Comparison of ENCODE assay signal across 8 cellular contexts in the genomic region with DNA sequence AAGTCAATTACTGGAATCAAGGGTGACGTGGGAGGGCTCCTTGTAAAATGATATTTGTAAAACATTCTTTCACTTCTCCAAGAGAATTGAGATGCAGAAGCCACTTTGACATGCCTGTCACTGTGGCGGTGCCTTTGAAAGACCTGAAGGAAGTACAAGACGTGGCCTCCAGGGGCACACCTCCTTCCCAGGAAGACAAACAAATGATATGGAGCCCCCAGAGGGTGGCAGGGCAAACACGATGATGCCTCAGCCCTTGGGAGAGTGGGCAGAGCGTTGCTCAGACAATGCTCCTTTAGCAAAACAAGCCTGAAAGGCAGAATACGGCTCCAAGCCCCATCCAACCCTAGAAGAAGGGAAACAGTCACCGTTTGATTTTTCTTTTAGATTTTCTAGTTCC. TPM values are rescaled to one million over a fixed set of nuclear protein-coding genes. Genes with fewer than 3 reads are reported as not detected.
DNase-seq lines count a peak whose midpoint lies in the region; ATAC-seq, FAIRE-seq and TF ChIP-seq lines count a peak whose summit lies in the region.

No MANE protein-coding gene starts in this region.

- peaks cover 34% of the 10 kb centered on the region for H3K27me3 ChIP-seq in OCI-LY3 (ENCODE audit: low read depth, low read length)

- H3K27ac ChIP-seq in OCI-LY3 (ENCODE audit: low read length) = no peak overlapping the region

- TF ChIP-seq CTCF in OCI-LY3 (IDR thresholded peaks at IDR 0.05; ENCODE audit: low read depth, low read length) (no peak), foreskin fibroblast (IDR thresholded peaks at IDR 0.05; ENCODE audit: low read depth, low read length) (peak; percentile 6), glutamatergic neuron (IDR thresholded peaks at IDR 0.05; ENCODE audit: partially characterized antibody, unreplicated experiment) (no peak)

- H3K9me3 ChIP-seq in OCI-LY3 (ENCODE audit: insufficient read depth, low read length) = no peaks in the 10 kb centered on the region

- ATAC-seq in activated naive CD4-positive, alpha-beta T cell treated with anti-CD3 and anti-CD28 coated beads, Interleukin-2, amount 50 U/mL, for 72 hours = peak; percentile 26 to 38
- no peak for ATAC-seq in HG02884 (IDR thresholded peaks at IDR 0.05; ENCODE audit: unreplicated experiment)

- no peaks in the 10 kb centered on the region for H3K36me3 Mint-ChIP-seq in activated naive CD4-positive, alpha-beta T cell treated with anti-CD3 and anti-CD28 coated beads, Interleukin-2, amount 50 U/mL, for 72 hours
- H3K36me3 Mint-ChIP-seq in activated naive CD4-positive, alpha-beta T cell treated with anti-CD3 and anti-CD28 coated beads, Interleukin-2, amount 10 ng/mL, durations not matched to agents 7 days and 5 days = no peaks in the 10 kb centered on the region
- H3K36me3 Mint-ChIP-seq in glutamatergic neuron (ENCODE audit: unreplicated experiment) = no peaks in the 10 kb centered on the region

- H2AFZ ChIP-seq in OCI-LY3 (ENCODE audit: low read depth, low read length) = peak overlapping the region; percentile 9; the same call in 1 of the 2 replicates

- H3K9me3 Mint-ChIP-seq in activated naive CD4-positive, alpha-beta T cell treated with anti-CD3 and anti-CD28 coated beads, Interleukin-2, amount 50 U/mL, for 72 hours = no peaks in the 10 kb centered on the region
- no peaks in the 10 kb centered on the region for H3K9me3 Mint-ChIP-seq in activated naive CD4-positive, alpha-beta T cell treated with anti-CD3 and anti-CD28 coated beads, Interleukin-2, amount 10 ng/mL, durations not matched to agents 7 days and 5 days
- peaks cover 4% of the 10 kb centered on the region for H3K9me3 Mint-ChIP-seq in glutamatergic neuron (ENCODE audit: unreplicated experiment)

- no peak overlapping the region for H3K27ac Mint-ChIP-seq in activated naive CD4-positive, alpha-beta T cell treated with anti-CD3 and anti-CD28 coated beads, Interleukin-2, amount 50 U/mL, for 72 hours
- H3K27ac Mint-ChIP-seq in activated naive CD4-positive, alpha-beta T cell treated with anti-CD3 and anti-CD28 coated beads, Interleukin-2, amount 10 ng/mL, durations not matched to agents 7 days and 5 days = no peak overlapping the region
- H3K27ac Mint-ChIP-seq in glutamatergic neuron (ENCODE audit: unreplicated experiment) = no peak overlapping the region

- peaks cover 16% of the 10 kb centered on the region for H3K4me1 ChIP-seq in OCI-LY3 (ENCODE audit: low read length)

- H3K4me1 Mint-ChIP-seq in activated naive CD4-positive, alpha-beta T cell treated with anti-CD3 and anti-CD28 coated beads, Interleukin-2, amount 10 ng/mL, durations not matched to agents 7 days and 5 days = peaks cover 10% of the 10 kb centered on the region
- H3K4me1 Mint-ChIP-seq in glutamatergic neuron (ENCODE audit: low read depth, unreplicated experiment) = peaks cover 6% of the 10 kb centered on the region

- peak overlapping the region; percentile 69 for H3K4me2 ChIP-seq in OCI-LY3 (ENCODE audit: low read length)

- H3K36me3 ChIP-seq in OCI-LY3 (replicated peaks; ENCODE audit: low read depth, low read length) = no peaks in the 10 kb centered on the region

- no peaks in the 10 kb centered on the region for H4K20me1 ChIP-seq in OCI-LY3 (ENCODE audit: insufficient read depth, low read length)

- H3K27me3 Mint-ChIP-seq in activated naive CD4-positive, alpha-beta T cell treated with anti-CD3 and anti-CD28 coated beads, Interleukin-2, amount 10 ng/mL, durations not matched to agents 7 days and 5 days = peaks cover 56% of the 10 kb centered on the region
- peaks cover 6% of the 10 kb centered on the region for H3K27me3 Mint-ChIP-seq in glutamatergic neuron (ENCODE audit: unreplicated experiment)

- FAIRE-seq in urothelium cell line (lab: Jason Lieb, UNC) = no peak

- H3K9ac ChIP-seq in OCI-LY3 (ENCODE audit: low read length) = 0 out of 2 replicates have a peak overlapping the region, but pooled peaks have one; percentile 2

- CTCF ChIA-PET in activated naive CD4-positive, alpha-beta T cell treated with anti-CD3 and anti-CD28 coated beads, Interleukin-2, amount 10 ng/mL, durations not matched to agents 7 days and 5 days (lab: Charles Lee) = interaction anchor here (0.6 to 5.2 kb wide), 4 partner anchors 14 to 65 kb away, joined by 3 to 44 read pairs (median 4); no protein-coding TSS in a partner anchor

- DNase-seq in activated naive CD4-positive, alpha-beta T cell treated with anti-CD3 and anti-CD28 coated beads, Interleukin-2, amount 50 U/mL, for 72 hours (ENCODE audit: low spot score in 2 of 2) = no peak
- DNase-seq in activated naive CD4-positive, alpha-beta T cell treated with anti-CD3 and anti-CD28 coated beads, Interleukin-2, amount 10 ng/mL, durations not matched to agents 7 days and 5 days = no peak
- DNase-seq in foreskin fibroblast (peak in 1 of 2 donors; percentile 45), urothelium cell line (ENCODE audit: low spot score) (peak; percentile 65), glutamatergic neuron (no peak), cerebellum (ENCODE audit: low spot score) (no peak)

- H3K79me2 ChIP-seq in OCI-LY3 (ENCODE audit: low read length) = no peaks in the 10 kb centered on the region

- H3K4me3 ChIP-seq in OCI-LY3 (ENCODE audit: low read length) (peak overlapping the region; percentile 62), foreskin fibroblast (ENCODE audit: low read depth in 1 of 2, low read length in 2 of 2) (peak overlapping the region in 1 of 2 donors; percentile 0)

- no peak overlapping the region for H3K4me3 Mint-ChIP-seq in activated naive CD4-positive, alpha-beta T cell treated with anti-CD3 and anti-CD28 coated beads, Interleukin-2, amount 10 ng/mL, durations not matched to agents 7 days and 5 days
- H3K4me3 Mint-ChIP-seq in glutamatergic neuron (ENCODE audit: unreplicated experiment) = no peak overlapping the region

RNA-seq across cellular contexts. Expression of a gene that starts 9.3 kb away (rescaled TPM):
- total RNA-seq in activated naive CD4-positive, alpha-beta T cell treated with anti-CD3 and anti-CD28 coated beads, Interleukin-2, amount 50 U/mL, for 72 hours = under 1 TPM in 1 of 2 donors, not detected in 1; 0.12 TPM
- total RNA-seq in glutamatergic neuron (ENCODE audit: unreplicated experiment) (not detected), cerebellum (0.36 TPM)
